In genomic region chr11:31397239-31397834, GRCh38 we compare ENCODE assay signal across 9 cellular contexts. TPM values are rescaled to one million over a fixed set of nuclear protein-coding genes. Genes with fewer than 3 reads are reported as not detected.
DNase-seq lines count a peak whose midpoint lies in the region; ATAC-seq, FAIRE-seq and TF ChIP-seq lines count a peak whose summit lies in the region.
"Had no signal": no experiment of that assay in that cellular context is flagged by ENCODE, and none has a peak within 500 bp of the region (broad histone marks: within the 10 kb centered on the region; RNA-seq: fewer than 3 reads in every experiment).

No MANE protein-coding gene starts in this region.

- no peak overlapping the region for H3K4ac ChIP-seq in H1 (replicated peaks; ENCODE audit: insufficient read length, low read depth, low read length)

- no peaks in the 10 kb centered on the region for H3K23me2 ChIP-seq in H1 (ENCODE audit: low read depth, low read length)

- H3K79me2 ChIP-seq in H1 (ENCODE audit: control insufficient read depth in 1 of 2, insufficient read depth in 2 of 2, low read length in 2 of 2): no peaks in the 10 kb centered on the region

- H4K20me1 ChIP-seq in H1 (replicated peaks in 1 of 2; ENCODE audit: control insufficient read depth in 1 of 2, insufficient read depth in 2 of 2, low read length in 2 of 2): no peaks in the 10 kb centered on the region

- H3K4me1 ChIP-seq in H1 (replicated peaks in 1 of 4; ENCODE audit: control insufficient read depth in 3 of 4, insufficient read depth in 4 of 4, low read length in 3 of 4) (no peaks in the 10 kb centered on the region), pancreas (no peaks in the 10 kb centered on the region)

- H2AK5ac ChIP-seq in H1 (ENCODE audit: low read depth, low read length): no peak overlapping the region

- TF ChIP-seq POLR2A in H1 (IDR thresholded peaks at IDR 0.05; ENCODE audit: control extremely low read depth in 1 of 2, low read depth in 2 of 2, low read length in 2 of 2): no peak

- H3K9ac ChIP-seq in H1 (replicated peaks in 1 of 4; ENCODE audit: extremely low read depth in 1 of 4, low read depth in 3 of 4, low read length in 3 of 4): no peak overlapping the region

- intact Hi-C loops in pancreas (cut with DNase I): no loop called here

- WGBS in H1 (ENCODE audit: extremely low coverage in 1 of 2, insufficient coverage in 1 of 2, insufficient read length in 1 of 2, insufficient replicate concordance in 2 of 2, low coverage in 1 of 2, low lambda C conversion rate in 2 of 2, missing lambda C conversion rate in 1 of 2), 2 experiments: 58% methylated on average over 5 of the region's 5 CpGs; no CpG with 5 or more reads in 1 of the 2 experiments
- 42% methylated on average over 5 of the region's 5 CpGs for WGBS in pancreas, 2 donors

- H3K27ac ChIP-seq in H1 (ENCODE audit: low read depth, low read length): no peak overlapping the region
- no peak overlapping the region for H3K27ac ChIP-seq in pancreas

- no peak overlapping the region for H4K91ac ChIP-seq in H1 (replicated peaks; ENCODE audit: insufficient read length, low read length)

- H4K5ac ChIP-seq in H1 (ENCODE audit: insufficient read length, low read depth, low read length): no peak overlapping the region

- ATAC-seq in pancreas (peak in 3 of 4 donors; percentile 76 to 82 (median 77)), GM19328 (IDR thresholded peaks at IDR 0.05; ENCODE audit: unreplicated experiment) (no peak)

- H2BK120ac ChIP-seq in H1 (replicated peaks; ENCODE audit: low read depth, low read length): no peak overlapping the region

- H3K14ac ChIP-seq in H1 (ENCODE audit: insufficient read length): no peak overlapping the region

- H3K4me2 ChIP-seq in H1 (ENCODE audit: insufficient read depth in 1 of 2, low read depth in 2 of 2, low read length in 2 of 2): no peak overlapping the region

- H2BK12ac ChIP-seq in H1 (ENCODE audit: low read depth, low read length): no peak overlapping the region

- peaks cover 0 to 2% of the 10 kb centered on the region in 2 experiments; a peak in 1 of 4 replicates for H3K9me3 ChIP-seq in H1 (ENCODE audit: insufficient read depth in 2 of 2, low read depth in 1 of 2, low read length in 1 of 2)
- no peaks in the 10 kb centered on the region for H3K9me3 ChIP-seq in pancreas

- FAIRE-seq in H1 (lab: Jason Lieb, UNC) (no peak), pancreas (lab: Jason Lieb, UNC) (peak; percentile 85)

- H3K4me3 ChIP-seq in H7 (ENCODE audit: insufficient read depth, low read depth, low read length) (no peak overlapping the region), H1 (ENCODE audit: extremely low read depth in 1 of 4, insufficient read depth in 2 of 4, low read depth in 3 of 4, low read length in 4 of 4) (no peak overlapping the region), pancreas (no peak overlapping the region)

- no peak for TF ChIP-seq EP300 in H1 (IDR thresholded peaks at IDR 0.05; ENCODE audit: borderline replicate concordance in 1 of 2, low read depth in 2 of 2, low read length in 2 of 2)

- no peak overlapping the region for H4K8ac ChIP-seq in H1 (ENCODE audit: extremely low read depth, insufficient read depth, low read length)

- no peak overlapping the region for H3K23ac ChIP-seq in H1 (ENCODE audit: insufficient read length)

- CTCF ChIA-PET in H1 (lab: Charles Lee; ENCODE audit: partially characterized antibody): interaction anchor here (0.6 to 2.6 kb wide), 16 partner anchors 10 to 779 kb away, joined by 3 to 11 read pairs (median 4); no protein-coding TSS in a partner anchor

- no peak overlapping the region for H3K18ac ChIP-seq in H1 (ENCODE audit: extremely low read depth, low read length)

- no peak overlapping the region for H2AFZ ChIP-seq in H1 (ENCODE audit: low read length)

- no peak overlapping the region for H2BK5ac ChIP-seq in H1 (ENCODE audit: low read depth, low read length)

- no peaks in the 10 kb centered on the region for H3K79me1 ChIP-seq in H1 (ENCODE audit: low read depth, low read length)

- TF ChIP-seq RAD21 in H1 (IDR thresholded peaks at IDR 0.05 in 1 of 2, conservative IDR thresholded peaks at IDR 0.05 in 1 of 2; ENCODE audit: low read depth in 2 of 2, low read length in 2 of 2): peak in 1 of 2 experiments; percentile 78

- H3K56ac ChIP-seq in H1 (replicated peaks; ENCODE audit: insufficient read length, low read depth, low read length): no peak overlapping the region

- POLR2A ChIA-PET in H1 (lab: Charles Lee; ENCODE audit: partially characterized antibody): no interaction called here

- H2BK15ac ChIP-seq in H1 (ENCODE audit: low read length): no peak overlapping the region

- peak in 2 of 3 experiments; percentile 42 to 62; a peak in 2 of 4 replicates for TF ChIP-seq CTCF in H1 (IDR thresholded peaks at IDR 0.05; ENCODE audit: control extremely low read depth in 1 of 3, insufficient read depth in 1 of 3, low read depth in 1 of 3, low read length in 3 of 3)
- TF ChIP-seq CTCF in pancreas (IDR thresholded peaks at IDR 0.05): peak in 3 of 4 donors; percentile 24 to 38 (median 37)

- DNase-seq in COR-L47 (lab: John Stamatoyannopoulos, UW) (peak; percentile 59), H7 (peak; percentile 9), NCI-H460 (ENCODE audit: extremely low read depth, low read depth) (peak; percentile 13), H1 (ENCODE audit: low read depth in 1 of 2, low spot score in 2 of 2) (no peak), pancreas (no peak), ecto neural progenitor cell (ENCODE audit: low spot score) (no peak), T1000 (lab: John Stamatoyannopoulos, UW) (no peak)

- H3K27me3 ChIP-seq in H7 (ENCODE audit: control insufficient read depth, insufficient read depth, low read length): no peaks in the 10 kb centered on the region
- no peaks in the 10 kb centered on the region for H3K27me3 ChIP-seq in H1 (replicated peaks in 1 of 4; ENCODE audit: control insufficient read depth in 3 of 4, extremely low read depth in 1 of 4, insufficient read depth in 3 of 4, low read length in 3 of 4)
- H3K27me3 ChIP-seq in pancreas: no peaks in the 10 kb centered on the region

- H3K36me3 ChIP-seq in H7 (replicated peaks; ENCODE audit: control insufficient read depth, insufficient read depth, low read length) (no peaks in the 10 kb centered on the region; the same call in 1 of the 2 replicates), H1 (ENCODE audit: control insufficient read depth in 2 of 4, insufficient read depth in 4 of 4, low read length in 3 of 4) (peaks cover 0 to 7% (median 0%) of the 10 kb centered on the region in 4 experiments; a peak in 2 of 8 replicates), pancreas (no peaks in the 10 kb centered on the region)

- H2BK20ac ChIP-seq in H1 (ENCODE audit: low read length): no peak overlapping the region

TF ChIP-seq in H1, 55 proteins besides CTCF, POLR2A, EP300 and RAD21 (continues in another document):
- no peak for TF ChIP-seq SIX5 (IDR thresholded peaks at IDR 0.05; ENCODE audit: low read depth, low read length)
- TF ChIP-seq CHD2 (IDR thresholded peaks at IDR 0.05; ENCODE audit: low read length): no peak
- TF ChIP-seq SP4 (IDR thresholded peaks at IDR 0.05; ENCODE audit: low read length): no peak
- TF ChIP-seq TBP (IDR thresholded peaks at IDR 0.05; ENCODE audit: low read depth, low read length): no peak
- no peak for TF ChIP-seq KDM5A (IDR thresholded peaks at IDR 0.05; ENCODE audit: low read length)
- TF ChIP-seq BACH1 (IDR thresholded peaks at IDR 0.05; ENCODE audit: low read length): no peak
- no peak for TF ChIP-seq RBBP5 (IDR thresholded peaks at IDR 0.05; ENCODE audit: borderline replicate concordance, low read depth, low read length)
- no peak for TF ChIP-seq CTBP2 (IDR thresholded peaks at IDR 0.05; ENCODE audit: borderline replicate concordance, insufficient read depth, insufficient read length, low read length)
- TF ChIP-seq ATF2 (IDR thresholded peaks at IDR 0.05; ENCODE audit: low read length): no peak

RNA-seq across cellular contexts. Expression of gene DNAJC24, which starts 27.7 kb away (rescaled TPM):
- 10.7 and 12.4 TPM in 2 replicates for total RNA-seq in H7 (2014; rRNA removed; shearing (Covaris generic))
- 21.8 and 21.9 TPM in 2 replicates for total RNA-seq in NCI-H460 (2014; rRNA removed; shearing (Covaris generic))
- polyA plus RNA-seq in NCI-H460 (2014; cell fraction: nucleus; rRNA removed): 14.5 and 20.1 TPM in 2 replicates
- 21.1 TPM in 2 replicates for total RNA-seq in H1 (2021; fragmentation: NEBNext Ultra II Directional; extraction: Animal tissue kit (Norgen Biotek cat#: 25700))
- polyA plus RNA-seq in H1 (2011; rRNA removed): 6.8 and 7.2 TPM in 2 replicates
- polyA plus RNA-seq in H1 (2011; cell fraction: cytosol; rRNA removed): 9.8 TPM
- polyA plus RNA-seq in H1 (2011; cell fraction: nucleus; rRNA removed): 14.0 TPM
- polyA plus RNA-seq in H1 (2012, experiment 1 of 2): 8.7 to 13.6 TPM (median 10.6 TPM) in 4 replicates
- polyA plus RNA-seq in H1 (2012, experiment 2 of 2): 1.5 TPM
- polyA plus RNA-seq in H1 (2013, experiment 1 of 2): 16.2 TPM
- 14.1 TPM for polyA plus RNA-seq in H1 (2013, experiment 2 of 2)
- 8.7 and 11.1 TPM in 2 replicates for polyA minus RNA-seq in H1 (2011; rRNA and poly(A)+ RNA removed)
- 9.5 TPM for polyA minus RNA-seq in H1 (2011; cell fraction: cytosol; rRNA and poly(A)+ RNA removed)
- 43.8 TPM for polyA minus RNA-seq in H1 (2011; cell fraction: nucleus; rRNA and poly(A)+ RNA removed)
- 10 to 100 TPM in 2 of 6 donors, 1 to 10 TPM in 4; 7.0 to 10.7 (median 9.1) TPM for total RNA-seq in pancreas
- 1 to 10 TPM; 2.8 to 8.5 TPM for polyA plus RNA-seq in pancreas

RNA-seq across cellular contexts. Expression of gene DCDC1, which starts 27.8 kb away (rescaled TPM):
- 0.18 and 0.59 TPM in 2 replicates for total RNA-seq in H7 (2014; rRNA removed; shearing (Covaris generic))
- total RNA-seq in NCI-H460 (2014; rRNA removed; shearing (Covaris generic)): 0.05 TPM in 1 of 2 replicates, not detected in the other
- not detected in 2 replicates for polyA plus RNA-seq in NCI-H460 (2014; cell fraction: nucleus; rRNA removed)
- total RNA-seq in H1 (2021; fragmentation: NEBNext Ultra II Directional; extraction: Animal tissue kit (Norgen Biotek cat#: 25700)): 0.52 and 0.56 TPM in 2 replicates
- polyA plus RNA-seq in H1 (2011; rRNA removed) (0.06 and 0.15 TPM in 2 replicates), pancreas (1 to 10 TPM in 1 of 2 donors, under 1 TPM in 1; 0.57 to 1.2 TPM)
- 0.31 TPM for polyA plus RNA-seq in H1 (2011; cell fraction: cytosol; rRNA removed)
- 0.29 TPM for polyA plus RNA-seq in H1 (2011; cell fraction: nucleus; rRNA removed)
- polyA plus RNA-seq in H1 (2012, experiment 1 of 2): 0.21 to 0.37 TPM (median 0.29 TPM) in 4 replicates
- not detected for polyA plus RNA-seq in H1 (2012, experiment 2 of 2)
- 0.18 TPM for polyA plus RNA-seq in H1 (2013, experiment 1 of 2)
- 0.20 TPM for polyA plus RNA-seq in H1 (2013, experiment 2 of 2)
- polyA minus RNA-seq in H1 (2011; rRNA and poly(A)+ RNA removed): 0.85 and 0.91 TPM in 2 replicates
- polyA minus RNA-seq in H1 (2011; cell fraction: cytosol; rRNA and poly(A)+ RNA removed): 0.29 TPM
- polyA minus RNA-seq in H1 (2011; cell fraction: nucleus; rRNA and poly(A)+ RNA removed): 3.4 TPM
- 1 to 10 TPM in 1 of 6 donors, under 1 TPM in 5; 0.40 to 1.2 (median 0.68) TPM for total RNA-seq in pancreas
- polyA plus RNA-seq: IgD-negative memory B cell had no signal

Comparison
In these comparisons a context has a peak if more than half of its experiments do, and no peak if none do; other contexts are left out.
1. DNase-seq: peak in COR-L47 (single experiment), H7 (single experiment) and NCI-H460 (single experiment); none in H1 (0 of 2), pancreas (0 of 6), ecto neural progenitor cell (single experiment) and T1000 (single experiment).